Comparison of ENCODE assay signal across 1 cellular context in the genomic region with DNA sequence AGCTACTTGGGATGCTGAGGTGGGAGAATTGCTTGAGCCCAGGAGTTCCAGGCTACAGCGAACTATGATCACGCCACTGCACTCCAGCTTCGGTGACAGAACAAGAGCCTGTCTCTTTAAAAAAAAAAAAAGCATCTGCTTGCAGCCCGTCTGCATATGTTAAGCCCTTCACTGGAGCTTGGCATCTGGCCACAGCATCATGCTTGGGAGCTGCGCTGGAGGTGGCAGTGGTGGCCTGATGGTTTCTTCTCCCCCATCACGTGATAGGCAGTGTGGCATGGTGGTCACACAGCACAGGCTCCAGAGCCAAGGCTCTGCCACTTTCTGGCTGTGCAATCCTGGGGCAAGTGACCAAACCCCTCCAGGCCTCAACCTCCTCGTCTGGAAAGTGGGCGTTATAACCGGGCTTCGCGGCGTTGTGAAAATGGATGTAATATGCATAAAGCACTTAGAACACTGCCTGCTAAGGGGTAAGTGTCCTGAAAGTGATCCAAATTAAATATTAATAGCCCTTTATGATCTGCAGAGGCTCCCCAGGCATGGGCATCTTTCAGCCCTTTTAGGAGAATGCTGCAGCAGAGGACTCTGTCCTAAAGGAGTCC.
TF ChIP-seq lines count a peak whose summit lies in the region.

No MANE protein-coding gene starts in this region.

TF ChIP-seq in HepG2, 621 proteins besides CTCF, POLR2A, EP300 and RAD21 (continued from another document):
- TF ChIP-seq ZBTB4 (CRISPR knock-in tag; IDR thresholded peaks at IDR 0.05; ENCODE audit: borderline replicate concordance) (no peak), DDIT3 (CRISPR knock-in tag; IDR thresholded peaks at IDR 0.05) (no peak)
